ENCODE assay signal across 9 cellular contexts in the genomic region with DNA sequence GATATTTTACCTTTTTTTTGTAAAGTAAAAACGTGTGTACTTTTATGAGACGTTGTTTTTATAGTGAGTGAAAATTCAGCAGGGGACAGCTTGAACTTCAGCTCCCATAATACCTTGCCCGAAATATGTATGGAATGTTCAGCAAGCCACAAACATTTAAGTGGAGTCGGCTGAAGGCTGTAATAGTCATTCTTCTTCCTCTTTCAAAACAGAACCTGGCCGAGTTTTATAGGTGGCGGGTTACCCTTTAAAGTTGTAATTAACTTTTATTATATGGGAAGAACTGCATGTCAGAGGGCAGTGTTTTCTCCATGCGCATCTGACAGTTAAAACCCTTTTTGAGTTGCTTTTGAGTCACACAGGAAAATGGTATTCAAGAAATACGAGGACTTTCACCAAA. TPM values are rescaled to one million over a fixed set of nuclear protein-coding genes. Genes with fewer than 3 reads are reported as not detected.
DNase-seq lines count a peak whose midpoint lies in the region; ATAC-seq, FAIRE-seq and TF ChIP-seq lines count a peak whose summit lies in the region.
"Had no signal": no experiment of that assay in that cellular context is flagged by ENCODE, and none has a peak within 500 bp of the region (broad histone marks: within the 10 kb centered on the region; RNA-seq: fewer than 3 reads in every experiment).

No MANE protein-coding gene starts in this region.

- peak; percentile 77 for DNase-seq in AG10803 (ENCODE audit: low read depth)
- peak; percentile 65 for DNase-seq in IMR-90
- no peak for DNase-seq in GM12878 (ENCODE audit: low read depth, low spot score)
- DNase-seq in lung microvascular endothelial cell (ENCODE audit: low read depth in 2 of 2) = peak; percentile 44 to 52
- DNase-seq in NCI-H1092 treated with DMSO at 0.1 percent for 48 hours (lab: John Stamatoyannopoulos, UW) = no peak
- DNase-seq in activated CD4-positive, alpha-beta T cell treated with anti-CD3 and anti-CD28 coated beads for 36 hours = no peak
- no peak for DNase-seq in esophagus squamous epithelium (lab: John Stamatoyannopoulos, UW)

- BruUV-seq in IMR-90 (replicated peaks; lab: Mats Ljungman, UMichigan) (TSS peak; percentile 11), GM12878 (replicated peaks; lab: Mats Ljungman, UMichigan) (no TSS peak)

- no CpG with 5 or more reads among the region's 8 CpGs for WGBS in IMR-90 (ENCODE audit: extremely low coverage in 2 of 2, insufficient read length in 1 of 2), 2 experiments
- 52% methylated on average over 8 of the region's 8 CpGs for WGBS in GM12878 (ENCODE audit: insufficient coverage, insufficient replicate concordance, low lambda C conversion rate, missing lambda C conversion rate)
- WGBS in esophagus squamous epithelium, 2 donors = 12 to 34% methylated on average over 7 to 8 of the region's 8 CpGs

- peaks cover 5% of the 10 kb centered on the region for H3K36me3 Mint-ChIP-seq in activated CD4-positive, alpha-beta T cell treated with anti-CD3 and anti-CD28 coated beads for 36 hours (ENCODE audit: low read depth)

- H3K14ac ChIP-seq in IMR-90 (replicated peaks; ENCODE audit: low read depth, low read length) = no peak overlapping the region

- no peak for TF ChIP-seq EP300 in GM12878 (IDR thresholded peaks at IDR 0.05; ENCODE audit: borderline replicate concordance in 1 of 2, control insufficient read depth in 1 of 2, low read depth in 2 of 2, low read length in 2 of 2)

- peak overlapping the region; percentile 70 for H2BK5ac ChIP-seq in IMR-90 (ENCODE audit: low read depth, low read length, poor library complexity, severe bottlenecking)

- CTCF ChIA-PET in IMR-90 (lab: Yijun Ruan, JAX) (interaction anchor here (1.1 kb wide), 1 partner anchor 63 kb away, joined by 3 read pairs; no protein-coding TSS in a partner anchor), GM12878 (lab: Yijun Ruan, JAX) (interaction anchor here (1.2 to 5.6 kb wide), 7 partner anchors 15 to 101 kb away, joined by 3 to 53 read pairs (median 5); no protein-coding TSS in a partner anchor)
- CTCF ChIA-PET in activated CD4-positive, alpha-beta T cell treated with anti-CD3 and anti-CD28 coated beads for 36 hours (lab: Charles Lee) = interaction anchor here (1.6 to 1.7 kb wide), 2 partner anchors 21 to 23 kb away, joined by 3 to 4 read pairs; no protein-coding TSS in a partner anchor

- peaks cover 4% of the 10 kb centered on the region for H3K27me3 Mint-ChIP-seq in activated CD4-positive, alpha-beta T cell treated with anti-CD3 and anti-CD28 coated beads for 36 hours

- no peak overlapping the region for H2BK20ac ChIP-seq in IMR-90 (ENCODE audit: low read depth, low read length)

- no peaks in the 10 kb centered on the region for H3K9me3 Mint-ChIP-seq in activated CD4-positive, alpha-beta T cell treated with anti-CD3 and anti-CD28 coated beads for 36 hours (ENCODE audit: low read depth)

- H3K4me2 ChIP-seq in IMR-90 (ENCODE audit: low read depth, low read length) (peak overlapping the region; percentile 88), GM12878 (ENCODE audit: control insufficient read depth, insufficient read depth) (no peak overlapping the region)

- POLR2A ChIA-PET in IMR-90 (lab: Charles Lee; ENCODE audit: unreplicated experiment) (interaction anchor here (0.6 kb wide), 1 partner anchor 95 kb away, joined by 3 read pairs; no protein-coding TSS in a partner anchor), GM12878 (lab: Charles Lee) (interaction anchor here (0.6 to 2.5 kb wide), 6 partner anchors 13 to 93 kb away, joined by 3 to 8 read pairs (median 6); no protein-coding TSS in a partner anchor)
- POLR2A ChIA-PET in activated CD4-positive, alpha-beta T cell treated with anti-CD3 and anti-CD28 coated beads for 36 hours (lab: Charles Lee) = no interaction called here

- RAD21 ChIA-PET in GM12878 (lab: Charles Lee; ENCODE audit: unreplicated experiment) = interaction anchor here (0.6 to 4.3 kb wide), 10 partner anchors 14 to 100 kb away, joined by 3 to 34 read pairs (median 8); no protein-coding TSS in a partner anchor

- SMC1A ChIA-PET in GM12878 (lab: Charles Lee; ENCODE audit: uncharacterized antibody, unreplicated experiment) = interaction anchor here (1.2 to 5.7 kb wide), 11 partner anchors 9 to 101 kb away, joined by 3 to 50 read pairs (median 20); no protein-coding TSS in a partner anchor

- no peak overlapping the region for H4K91ac ChIP-seq in IMR-90 (ENCODE audit: insufficient read depth, low read depth, low read length)

- ATAC-seq in IMR-90 (ENCODE audit: low read depth) = no peak
- peak; percentile 6 for ATAC-seq in GM12878
- ATAC-seq in activated CD4-positive, alpha-beta T cell treated with anti-CD3 and anti-CD28 coated beads for 36 hours = no peak
- no peak for ATAC-seq in GM21825 (IDR thresholded peaks at IDR 0.05; ENCODE audit: unreplicated experiment)

- no peak overlapping the region for H2BK15ac ChIP-seq in IMR-90 (ENCODE audit: low read depth, low read length)

- H3K4me3 ChIP-seq in AG10803 (ENCODE audit: low read length) (no peak overlapping the region), IMR-90 (ENCODE audit: insufficient read depth, low read depth, low read length) (no peak overlapping the region), GM12878 (no peak overlapping the region), esophagus squamous epithelium (no peak overlapping the region)

- dilution Hi-C loops in IMR-90 (cut with HindIII; ENCODE audit: low sequenced_read_pairs, unreplicated experiment) = no loop called here

- H3K36me3 ChIP-seq in IMR-90 (ENCODE audit: control insufficient read depth, insufficient read depth, low read length) (no peaks in the 10 kb centered on the region), GM12878 (ENCODE audit: control insufficient read depth in 2 of 2, insufficient read depth in 2 of 2, low read length in 1 of 2) (no peaks in the 10 kb centered on the region), esophagus squamous epithelium (no peaks in the 10 kb centered on the region)

- H3K4me1 Mint-ChIP-seq in activated CD4-positive, alpha-beta T cell treated with anti-CD3 and anti-CD28 coated beads for 36 hours = peaks cover 17% of the 10 kb centered on the region

- no peak overlapping the region for H2AK9ac ChIP-seq in IMR-90 (replicated peaks; ENCODE audit: low read depth, low read length, poor library complexity)

- no peak overlapping the region; the same call in 1 of the 2 replicates for H3K23ac ChIP-seq in IMR-90 (ENCODE audit: low read depth, low read length)

- no peak overlapping the region for H4K8ac ChIP-seq in IMR-90 (ENCODE audit: low read depth in 2 of 2, low read length in 2 of 2)

- intact Hi-C loops in IMR-90 (cut with micrococcal nuclease) (loop anchor here (2.0 to 5.0 kb wide), 2 partner anchors 65 to 99 kb away; no protein-coding TSS in a partner anchor), GM12878 (cut with micrococcal nuclease; ENCODE audit: unreplicated experiment) (loop anchor here (1.0 to 5.0 kb wide), 3 partner anchors 34 to 93 kb away; no protein-coding TSS in a partner anchor), esophagus squamous epithelium (cut with DNase I) (no loop called here)
- intact Hi-C loops in activated CD4-positive, alpha-beta T cell treated with anti-CD3 and anti-CD28 coated beads for 36 hours (cut with DNase I, micrococcal nuclease) = loop anchor here (5.0 to 10.0 kb wide), 5 partner anchors 64 to 1737 kb away; a partner anchor contains a TSS

- no peak overlapping the region for H2AK5ac ChIP-seq in IMR-90 (ENCODE audit: low read depth, low read length)

- H3K56ac ChIP-seq in IMR-90 (ENCODE audit: extremely low read depth, insufficient read depth, low read length) = no peak overlapping the region

- no peak overlapping the region for H3K4me3 Mint-ChIP-seq in activated CD4-positive, alpha-beta T cell treated with anti-CD3 and anti-CD28 coated beads for 36 hours

- peaks cover 6 to 26% of the 10 kb centered on the region in 2 experiments for H3K79me1 ChIP-seq in IMR-90 (ENCODE audit: low read depth in 1 of 2, low read length in 2 of 2)

- in situ Hi-C loops in IMR-90 (cut with MboI; ENCODE audit: low sequenced_read_pairs) (no loop called here), GM12878 (cut with MboI) (no loop called here)

- no peak overlapping the region; the same call in 1 of the 2 replicates for H3K18ac ChIP-seq in IMR-90 (ENCODE audit: low read depth, low read length)

- TF ChIP-seq CTCF in AG10803 (conservative IDR thresholded peaks at IDR 0.05; ENCODE audit: low read length) = peak; percentile 10; the same call in 1 of the 2 replicates
- no peak for TF ChIP-seq CTCF in IMR-90 (conservative IDR thresholded peaks at IDR 0.05; ENCODE audit: low read depth, low read length)
- TF ChIP-seq CTCF in GM12878 (IDR thresholded peaks at IDR 0.05 in 2 of 3, conservative IDR thresholded peaks at IDR 0.05 in 1 of 3; ENCODE audit: control insufficient read depth in 2 of 3, extremely low read depth in 1 of 3, insufficient read depth in 1 of 3, low read depth in 3 of 3, low read length in 3 of 3) = no peak
- no peak for TF ChIP-seq CTCF in esophagus squamous epithelium (IDR thresholded peaks at IDR 0.05)

- H3K4ac ChIP-seq in IMR-90 (ENCODE audit: low read depth, low read length) = no peak overlapping the region

- H3K27ac Mint-ChIP-seq in activated CD4-positive, alpha-beta T cell treated with anti-CD3 and anti-CD28 coated beads for 36 hours = no peak overlapping the region

- no peaks in the 10 kb centered on the region; the same call in 1 of the 2 replicates for H3K9me1 ChIP-seq in IMR-90 (ENCODE audit: insufficient read depth, low read length)

- H4K20me1 ChIP-seq in IMR-90 (ENCODE audit: insufficient read depth, low read length) (peaks cover 14% of the 10 kb centered on the region), GM12878 (ENCODE audit: control insufficient read depth, insufficient read depth) (no peaks in the 10 kb centered on the region)

- H2AFZ ChIP-seq in IMR-90 (replicated peaks; ENCODE audit: low read length, poor library complexity) = no peak overlapping the region
- H2AFZ ChIP-seq in GM12878 (ENCODE audit: control insufficient read depth, low read depth, low read length) = no peak overlapping the region

- FAIRE-seq in GM12878 (lab: Jason Lieb, UNC) = no peak

- no peak for TF ChIP-seq RAD21 in IMR-90 (IDR thresholded peaks at IDR 0.05; ENCODE audit: low read length)
- TF ChIP-seq RAD21 in GM12878 (IDR thresholded peaks at IDR 0.05; ENCODE audit: insufficient read depth, low read depth, low read length) = no peak

- H3K79me2 ChIP-seq in GM12878 (ENCODE audit: control insufficient read depth, insufficient read depth, low read length) = no peaks in the 10 kb centered on the region; the same call in 1 of the 2 replicates

- H2BK120ac ChIP-seq in IMR-90 (ENCODE audit: low read depth, low read length) = 0 out of 2 replicates have a peak overlapping the region, but pooled peaks have one; percentile 41

- H3K4me1 ChIP-seq in IMR-90 (ENCODE audit: control insufficient read depth, insufficient read depth, low read length) (no peaks in the 10 kb centered on the region; the same call in 1 of the 2 replicates), GM12878 (ENCODE audit: control insufficient read depth, insufficient read depth, low read length) (no peaks in the 10 kb centered on the region), esophagus squamous epithelium (peaks cover 0 to 53% (median 10%) of the 10 kb centered on the region in 3 donors)

- H3K27ac ChIP-seq in IMR-90 (ENCODE audit: insufficient read depth, low read length) (peak overlapping the region; percentile 55; the same call in 1 of the 2 replicates), GM12878 (ENCODE audit: control insufficient read depth, insufficient read depth) (no peak overlapping the region), esophagus squamous epithelium (peak overlapping the region in 2 of 4 donors; percentile 87 to 91)

- no peaks in the 10 kb centered on the region for H3K27me3 ChIP-seq in IMR-90 (ENCODE audit: control insufficient read depth, insufficient read depth, low read length)
- H3K27me3 ChIP-seq in GM12878 (replicated peaks in 1 of 2; ENCODE audit: control insufficient read depth in 2 of 2, insufficient read depth in 2 of 2, low read length in 1 of 2) = no peaks in the 10 kb centered on the region
- H3K27me3 ChIP-seq in esophagus squamous epithelium = no peaks in the 10 kb centered on the region

- TF ChIP-seq POLR2A in IMR-90 (IDR thresholded peaks at IDR 0.05; ENCODE audit: low read depth, low read length) (no peak), GM12878 (IDR thresholded peaks at IDR 0.05; ENCODE audit: low read depth, low read length) (no peak), esophagus squamous epithelium (IDR thresholded peaks at IDR 0.05) (no peak)

- H4K5ac ChIP-seq in IMR-90 (ENCODE audit: low read depth, low read length) = no peak overlapping the region

- H3K9ac ChIP-seq in IMR-90 (ENCODE audit: low read depth, low read length) (no peak overlapping the region), GM12878 (ENCODE audit: control insufficient read depth, insufficient read depth, low read length) (no peak overlapping the region)

- H3K9me3 ChIP-seq in IMR-90 (ENCODE audit: control insufficient read depth, insufficient read depth, low read length) (no peaks in the 10 kb centered on the region), GM12878 (replicated peaks; ENCODE audit: control insufficient read depth, insufficient read depth, low read length) (no peaks in the 10 kb centered on the region), esophagus squamous epithelium (no peaks in the 10 kb centered on the region)

RNA-seq across cellular contexts. Expression of a gene that starts 50.7 kb away (rescaled TPM):
- under 0.01 TPM in 1 of 2 replicates, not detected in the other for total RNA-seq in IMR-90 (2012; rRNA removed)
- 0.14 TPM in 2 replicates for polyA plus RNA-seq in IMR-90 (2012; rRNA removed)
- 0.05 TPM in 1 of 2 replicates, not detected in the other for polyA plus RNA-seq in IMR-90 (2012; cell fraction: cytosol; rRNA removed)
- polyA plus RNA-seq in IMR-90 (2012; cell fraction: nucleus; rRNA removed; ENCODE audit: low replicate concordance) = 0.28 and 1.8 TPM in 2 replicates
- not detected in 2 replicates for total RNA-seq in GM12878 (2013; cell fraction: nucleolus; rRNA removed)
- not detected in 2 replicates for total RNA-seq in GM12878 (2014; rRNA removed)
- total RNA-seq in GM12878 (2014; rRNA removed; fragmentation: Illumina TruSeq; extraction: Trizol) = not detected in 2 replicates
- total RNA-seq in GM12878 (2021) = not detected in 2 replicates
- polyA plus RNA-seq in GM12878 (2011; ENCODE audit: low read depth) = not detected
- not detected in 2 replicates for polyA plus RNA-seq in GM12878 (2011; rRNA removed)
- polyA plus RNA-seq in GM12878 (2011; cell fraction: cytosol; rRNA removed) = not detected in 2 replicates
- not detected in 2 replicates for polyA plus RNA-seq in GM12878 (2011; cell fraction: nucleus; rRNA removed)
- polyA plus RNA-seq in GM12878 (2012) = not detected in 2 replicates
- polyA plus RNA-seq in GM12878 (2014; fragmentation: Illumina TruSeq; extraction: Trizol) = not detected in 2 replicates
- not detected for polyA plus RNA-seq in GM12878 (2014; fragmentation: Nextera tagmentation; extraction: Ambion mirVana)
- not detected in 2 replicates for polyA plus RNA-seq in GM12878 (2014; rRNA removed)
- polyA plus RNA-seq in GM12878 (2016; fragmentation: Nextera tagmentation; extraction: Ambion mirVana) = not detected
- not detected in 2 replicates for polyA minus RNA-seq in GM12878 (2011; rRNA and poly(A)+ RNA removed)
- polyA minus RNA-seq in GM12878 (2011; cell fraction: cytosol; rRNA and poly(A)+ RNA removed) = not detected in 2 replicates
- polyA minus RNA-seq in GM12878 (2011; cell fraction: nucleus; rRNA and poly(A)+ RNA removed) = not detected in 2 replicates
- under 0.01 and 0.20 TPM in 2 replicates for total RNA-seq in lung microvascular endothelial cell
- not detected for total RNA-seq in activated CD4-positive, alpha-beta T cell treated with anti-CD3 and anti-CD28 coated beads for 36 hours
- total RNA-seq in esophagus squamous epithelium = 1 to 10 TPM in 2 of 4 donors, under 1 TPM in 1, not detected in 1; 0.26 to 3.1 (median 1.7) TPM
- polyA plus RNA-seq: IgD-negative memory B cell had no signal

Comparison
In these comparisons a context has a peak if more than half of its experiments do, and no peak if none do; other contexts are left out.
1. DNase-seq: peak in AG10803 (single experiment), IMR-90 (single experiment) and lung microvascular endothelial cell (2 of 2); none in GM12878 (single experiment), NCI-H1092 treated with DMSO at 0.1 percent for 48 hours (single experiment), activated CD4-positive, alpha-beta T cell treated with anti-CD3 and anti-CD28 coated beads for 36 hours (single experiment) and esophagus squamous epithelium (single experiment).